Comparison of ENCODE assay signal across 8 cellular contexts in genomic region chr5:39274388-39275085, GRCh38. TPM values are rescaled to one million over a fixed set of nuclear protein-coding genes. Genes with fewer than 3 reads are reported as not detected.
DNase-seq lines count a peak whose midpoint lies in the region; ATAC-seq and TF ChIP-seq lines count a peak whose summit lies in the region.

No MANE protein-coding gene starts in this region.

- WGBS in heart left ventricle, 4 donors, result 55 to 64% (median 60%) methylated on average over 3 of the region's 3 CpGs
- 57 to 70% methylated on average over 3 of the region's 3 CpGs for WGBS in lower leg skin, 2 donors

- peaks cover 10% of the 10 kb centered on the region for H3K9me3 Mint-ChIP-seq in T-helper 1 cell treated with Interleukin-12 subunit alpha and Interleukin-12 subunit beta and Interleukin-4 antibody, amounts not matched to agents 30 μg/mL and 1 μg/mL, for 36 hours
- H3K9me3 Mint-ChIP-seq in memory B cell, result no peaks in the 10 kb centered on the region

- TF ChIP-seq POLR2A in heart left ventricle (IDR thresholded peaks at IDR 0.05) (no peak), lower leg skin (IDR thresholded peaks at IDR 0.05) (no peak)

- H3K9me3 ChIP-seq in heart left ventricle, result peaks cover 0 to 6% (median 0%) of the 10 kb centered on the region in 12 donors
- H3K9me3 ChIP-seq in right atrium auricular region, result no peaks in the 10 kb centered on the region

- H3K4me1 ChIP-seq in heart left ventricle (peaks cover 0 to 40% (median 0%) of the 10 kb centered on the region in 12 donors), right atrium auricular region (no peaks in the 10 kb centered on the region)

- H3K27ac Mint-ChIP-seq in T-helper 1 cell treated with Interleukin-12 subunit alpha and Interleukin-12 subunit beta and Interleukin-4 antibody, amounts not matched to agents 30 μg/mL and 1 μg/mL, for 36 hours, result peak overlapping the region; percentile 95
- peak overlapping the region; percentile 94 for H3K27ac Mint-ChIP-seq in memory B cell

- no peaks in the 10 kb centered on the region for H3K36me3 ChIP-seq in heart left ventricle
- H3K36me3 ChIP-seq in right atrium auricular region, result no peaks in the 10 kb centered on the region

- peak overlapping the region in 10 of 12 donors; percentile 15 to 93 (median 51) for H3K27ac ChIP-seq in heart left ventricle
- peak overlapping the region in 1 of 2 donors; percentile 21 for H3K27ac ChIP-seq in right atrium auricular region

- peak overlapping the region; percentile 70 for H3K4me3 Mint-ChIP-seq in T-helper 1 cell treated with Interleukin-12 subunit alpha and Interleukin-12 subunit beta and Interleukin-4 antibody, amounts not matched to agents 30 μg/mL and 1 μg/mL, for 36 hours
- H3K4me3 Mint-ChIP-seq in memory B cell, result peak overlapping the region; percentile 76

- peak overlapping the region in 9 of 12 donors; percentile 8 to 51 (median 26) for H3K4me3 ChIP-seq in heart left ventricle
- peak overlapping the region in 1 of 2 donors; percentile 13 for H3K4me3 ChIP-seq in right atrium auricular region
- H3K4me3 ChIP-seq in lower leg skin (ENCODE audit: low read depth, poor library complexity, severe bottlenecking), result no peak overlapping the region

- intact Hi-C loops in heart left ventricle (cut with DNase I) (no loop called here), lower leg skin (cut with DNase I; ENCODE audit: low total_unique reads) (no loop called here)

- DNase-seq in heart left ventricle (no peak), right atrium auricular region (ENCODE audit: low spot score) (no peak), memory B cell (ENCODE audit: low spot score in 2 of 2) (no peak), NCI-H2081 treated with DMSO at 0.1 percent for 48 hours (lab: John Stamatoyannopoulos, UW) (no peak), lower leg skin (ENCODE audit: low spot score in 2 of 2) (no peak)
- DNase-seq in stimulated activated CD4-positive, alpha-beta T cell treated with anti-CD3 and anti-CD28 coated beads, Interleukin-4, amount 100 ng/mL, for 4 hours, result no peak

- H3K27me3 ChIP-seq in heart left ventricle, result no peaks in the 10 kb centered on the region
- H3K27me3 ChIP-seq in right atrium auricular region, result no peaks in the 10 kb centered on the region

- H3K36me3 Mint-ChIP-seq in T-helper 1 cell treated with Interleukin-12 subunit alpha and Interleukin-12 subunit beta and Interleukin-4 antibody, amounts not matched to agents 30 μg/mL and 1 μg/mL, for 36 hours (ENCODE audit: low read depth), result peaks cover 14% of the 10 kb centered on the region
- no peaks in the 10 kb centered on the region for H3K36me3 Mint-ChIP-seq in memory B cell

- no peaks in the 10 kb centered on the region for H3K27me3 Mint-ChIP-seq in T-helper 1 cell treated with Interleukin-12 subunit alpha and Interleukin-12 subunit beta and Interleukin-4 antibody, amounts not matched to agents 30 μg/mL and 1 μg/mL, for 36 hours (ENCODE audit: low read depth)
- no peaks in the 10 kb centered on the region for H3K27me3 Mint-ChIP-seq in memory B cell

- no peak for TF ChIP-seq CTCF in heart left ventricle (IDR thresholded peaks at IDR 0.05)
- no peak for TF ChIP-seq CTCF in right atrium auricular region (IDR thresholded peaks at IDR 0.05)
- no peak for TF ChIP-seq CTCF in lower leg skin (IDR thresholded peaks at IDR 0.05)

- H3K4me1 Mint-ChIP-seq in T-helper 1 cell treated with Interleukin-12 subunit alpha and Interleukin-12 subunit beta and Interleukin-4 antibody, amounts not matched to agents 30 μg/mL and 1 μg/mL, for 36 hours (ENCODE audit: low read depth), result peaks cover 32% of the 10 kb centered on the region
- H3K4me1 Mint-ChIP-seq in memory B cell, result peaks cover 17% of the 10 kb centered on the region

- ATAC-seq in heart left ventricle (peak in 3 of 4 donors; percentile 42 to 71 (median 45)), HG03095 (IDR thresholded peaks at IDR 0.05; ENCODE audit: unreplicated experiment) (peak; percentile 94), memory B cell (ENCODE audit: low read depth) (peak; percentile 79)

RNA-seq across cellular contexts. Expression of gene FYB1, which starts 55.2 kb away (rescaled TPM):
- total RNA-seq in heart left ventricle (10 to 100 TPM in 2 of 9 donors, 1 to 10 TPM in 7; 1.6 to 67.2 (median 3.1) TPM), right atrium auricular region (1 to 10 TPM; 1.8 to 8.4 TPM), lower leg skin (1 to 10 TPM; 1.5 to 5.0 (median 2.7) TPM)
- polyA plus RNA-seq in heart left ventricle, result under 1 TPM; 0.82 to 0.88 TPM
